ENCODE assay signal across 8 cellular contexts in genomic region chr10:100482181-100482833, GRCh38. TPM values are rescaled to one million over a fixed set of nuclear protein-coding genes. Genes with fewer than 3 reads are reported as not detected.
DNase-seq lines count a peak whose midpoint lies in the region; ATAC-seq and TF ChIP-seq lines count a peak whose summit lies in the region.

No MANE protein-coding gene starts in this region.

- H3K27ac Mint-ChIP-seq in Calu3 (ENCODE audit: unreplicated experiment) = no peak overlapping the region

- peak; percentile 65 for DNase-seq in Calu3
- peak; percentile 63 for DNase-seq in HCEC 1CT
- DNase-seq in NCI-H2227 (lab: John Stamatoyannopoulos, UW; ENCODE audit: unreplicated experiment) = peak; percentile 76
- DNase-seq in activated CD4-positive, alpha-beta T cell treated with anti-CD3 and anti-CD28 coated beads for 4 hours = peak; percentile 56 to 57
- DNase-seq in choroid plexus epithelial cell (ENCODE audit: low read depth) = peak; percentile 74
- peak; percentile 34 for DNase-seq in kidney epithelial cell (ENCODE audit: low read depth)
- peak; percentile 60 for DNase-seq in stimulated activated CD4-positive, alpha-beta T cell treated with anti-CD3 and anti-CD28 coated beads, Interleukin-12 subunit alpha, Interleukin-12 subunit beta, amount 100 ng/mL, for 4 hours

- H3K4me3 Mint-ChIP-seq in Calu3 (ENCODE audit: low read depth, unreplicated experiment) = peak overlapping the region; percentile 81

- peaks cover 8% of the 10 kb centered on the region for H3K36me3 Mint-ChIP-seq in Calu3 (ENCODE audit: insufficient read depth, unreplicated experiment)

- H3K4me3 ChIP-seq in choroid plexus epithelial cell (ENCODE audit: low read depth, low read length) (peak overlapping the region; percentile 51), kidney epithelial cell (ENCODE audit: low read depth, low read length) (peak overlapping the region; percentile 32)

- BruUV-seq in Calu3 (replicated peaks; lab: Mats Ljungman, UMichigan) = no TSS peak

- H3K9me3 Mint-ChIP-seq in Calu3 (ENCODE audit: low read depth, unreplicated experiment) = no peaks in the 10 kb centered on the region

- ATAC-seq in HG03520 (IDR thresholded peaks at IDR 0.05; ENCODE audit: unreplicated experiment) = no peak

- CTCF ChIA-PET in Calu3 (lab: Charles Lee) = interaction anchor here (0.6 to 2.1 kb wide), 10 partner anchors 14 to 672 kb away, joined by 3 to 9 read pairs (median 6); partner anchors contain the start of genes BLOC1S2 and HIF1AN

- no peaks in the 10 kb centered on the region for H3K4me1 Mint-ChIP-seq in Calu3 (ENCODE audit: low read depth, unreplicated experiment)

- no peaks in the 10 kb centered on the region for H3K36me3 ChIP-seq in kidney epithelial cell (ENCODE audit: control insufficient read depth, insufficient read depth, low read length)

- intact Hi-C loops in Calu3 (cut with micrococcal nuclease; ENCODE audit: unreplicated experiment) = no loop called here

- peaks cover 49% of the 10 kb centered on the region for H3K27me3 Mint-ChIP-seq in Calu3 (ENCODE audit: unreplicated experiment)

- peak; percentile 84 for TF ChIP-seq CTCF in Calu3 (IDR thresholded peaks at IDR 0.05; ENCODE audit: unreplicated experiment)
- peak; percentile 85 for TF ChIP-seq CTCF in choroid plexus epithelial cell (conservative IDR thresholded peaks at IDR 0.05; ENCODE audit: low read depth, low read length)
- peak; percentile 91 for TF ChIP-seq CTCF in kidney epithelial cell (IDR thresholded peaks at IDR 0.05; ENCODE audit: insufficient read depth, low read length, poor library complexity, severe bottlenecking)

- H3K27me3 ChIP-seq in kidney epithelial cell (ENCODE audit: control insufficient read depth, insufficient read depth, low read length) = peaks cover 48% of the 10 kb centered on the region

RNA-seq across cellular contexts. Expression of gene WNT8B, which starts 19.5 kb away (rescaled TPM):
- 0.17 TPM in 1 of 2 replicates, not detected in the other for total RNA-seq in Calu3 (2022)
- 0.07 TPM in 1 of 2 replicates, not detected in the other for total RNA-seq in kidney epithelial cell

RNA-seq across cellular contexts. Expression of gene SEC31B, which starts 37.4 kb away (rescaled TPM):
- total RNA-seq in Calu3 (2022) (6.5 and 6.7 TPM in 2 replicates), kidney epithelial cell (1.6 and 2.6 TPM in 2 replicates)

RNA-seq across cellular contexts. Expression of gene NDUFB8, which starts 47.4 kb away (rescaled TPM):
- total RNA-seq in Calu3 (2022) (123 and 128 TPM in 2 replicates), kidney epithelial cell (148 and 183 TPM in 2 replicates)

RNA-seq across cellular contexts. Expression of gene HIF1AN, which starts 53.4 kb away (rescaled TPM):
- total RNA-seq in Calu3 (2022) (35.8 and 36.3 TPM in 2 replicates), kidney epithelial cell (11.4 and 11.5 TPM in 2 replicates)
